Comparison of ENCODE assay signal across 8 cellular contexts in the genomic region with DNA sequence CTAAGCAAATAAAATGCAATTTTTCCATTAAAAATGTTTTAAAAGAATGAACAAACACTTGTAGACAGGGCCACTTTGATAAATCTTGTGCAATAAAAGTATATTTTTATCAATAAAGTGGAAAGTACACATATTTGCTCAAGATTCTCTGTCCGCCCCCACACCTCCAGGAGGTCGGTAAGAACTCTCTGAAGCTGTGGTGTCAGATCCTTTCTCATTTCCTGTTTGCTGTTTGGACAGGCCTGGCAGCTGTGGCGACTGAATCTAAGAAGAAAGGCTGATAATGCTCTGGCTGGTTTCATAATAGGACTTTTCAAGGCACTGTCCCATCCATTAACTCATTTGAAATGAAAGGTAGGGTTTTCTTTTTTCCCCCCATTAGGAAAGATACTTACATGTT. TPM values are rescaled to one million over a fixed set of nuclear protein-coding genes. Genes with fewer than 3 reads are reported as not detected.
DNase-seq lines count a peak whose midpoint lies in the region; ATAC-seq and TF ChIP-seq lines count a peak whose summit lies in the region.

No MANE protein-coding gene starts in this region.

- CTCF ChIA-PET in activated CD4-positive, alpha-beta T cell treated with anti-CD3 and anti-CD28 coated beads for 36 hours (lab: Charles Lee) = interaction anchor here (1.3 kb wide), 1 partner anchor 41 kb away, joined by 3 read pairs; no protein-coding TSS in a partner anchor

- TF ChIP-seq CTCF in body of pancreas (IDR thresholded peaks at IDR 0.05) = no peak

- no peak for ATAC-seq in activated CD4-positive, alpha-beta T cell treated with anti-CD3 and anti-CD28 coated beads for 36 hours
- peak; percentile 100 for ATAC-seq in HG02981 (IDR thresholded peaks at IDR 0.05; ENCODE audit: unreplicated experiment)
- peak; percentile 53 for ATAC-seq in body of pancreas

- no peaks in the 10 kb centered on the region for H3K27me3 Mint-ChIP-seq in activated CD4-positive, alpha-beta T cell treated with anti-CD3 and anti-CD28 coated beads for 36 hours

- no peaks in the 10 kb centered on the region for H3K36me3 Mint-ChIP-seq in activated CD4-positive, alpha-beta T cell treated with anti-CD3 and anti-CD28 coated beads for 36 hours (ENCODE audit: low read depth)

- no peaks in the 10 kb centered on the region for H3K27me3 ChIP-seq in body of pancreas
- H3K27me3 ChIP-seq in neuron (ENCODE audit: insufficient read depth, low read length) = no peaks in the 10 kb centered on the region

- POLR2A ChIA-PET in activated CD4-positive, alpha-beta T cell treated with anti-CD3 and anti-CD28 coated beads for 36 hours (lab: Charles Lee) = no interaction called here

- peaks cover 13% of the 10 kb centered on the region for H3K4me1 Mint-ChIP-seq in activated CD4-positive, alpha-beta T cell treated with anti-CD3 and anti-CD28 coated beads for 36 hours

- H3K27ac Mint-ChIP-seq in activated CD4-positive, alpha-beta T cell treated with anti-CD3 and anti-CD28 coated beads for 36 hours = no peak overlapping the region

- no peak overlapping the region for H3K27ac ChIP-seq in body of pancreas

- no peak overlapping the region for H3K4me3 Mint-ChIP-seq in activated CD4-positive, alpha-beta T cell treated with anti-CD3 and anti-CD28 coated beads for 36 hours

- intact Hi-C loops in activated CD4-positive, alpha-beta T cell treated with anti-CD3 and anti-CD28 coated beads for 36 hours (cut with DNase I, micrococcal nuclease) = loop anchor here (10.0 kb wide), 3 partner anchors 216 to 816 kb away; a partner anchor contains a TSS
- intact Hi-C loops in body of pancreas (cut with DNase I) = no loop called here

- no peak overlapping the region for H2AFZ ChIP-seq in neuron (ENCODE audit: low read depth, low read length)

- WGBS in body of pancreas, 2 donors = 2 to 9% methylated on average over 3 of the region's 3 CpGs

- peaks cover 0 to 3% (median 0%) of the 10 kb centered on the region in 3 donors for H3K9me3 ChIP-seq in body of pancreas
- H3K9me3 ChIP-seq in neuron (ENCODE audit: low read length) = no peaks in the 10 kb centered on the region

- no peak for TF ChIP-seq POLR2A in body of pancreas (IDR thresholded peaks at IDR 0.05)

- H3K9me3 Mint-ChIP-seq in activated CD4-positive, alpha-beta T cell treated with anti-CD3 and anti-CD28 coated beads for 36 hours (ENCODE audit: low read depth) = no peaks in the 10 kb centered on the region

- H3K36me3 ChIP-seq in body of pancreas (replicated peaks in 1 of 2; ENCODE audit: insufficient read depth in 1 of 2, low read depth in 2 of 2) (no peaks in the 10 kb centered on the region), neuron (ENCODE audit: insufficient read depth, low read length) (no peaks in the 10 kb centered on the region)

- DNase-seq in activated CD4-positive, alpha-beta T cell treated with anti-CD3 and anti-CD28 coated beads for 36 hours = peak; percentile 22
- no peak for DNase-seq in activated CD4-positive, alpha-beta T cell treated with anti-CD3 and anti-CD28 coated beads for 1 hour
- DNase-seq in NCI-H146 treated with DMSO at 0.1 percent for 48 hours (lab: John Stamatoyannopoulos, UW; ENCODE audit: unreplicated experiment) (peak; percentile 89), body of pancreas (peak; percentile 20 to 54 (median 36)), NCI-H446 (lab: John Stamatoyannopoulos, UW) (no peak), cerebellum (ENCODE audit: low spot score) (no peak)

- no peak overlapping the region for H3K4me3 ChIP-seq in body of pancreas
- H3K4me3 ChIP-seq in neuron (ENCODE audit: low read length) = peak overlapping the region; percentile 26

- H3K4me1 ChIP-seq in body of pancreas (peaks cover 7% of the 10 kb centered on the region), neuron (ENCODE audit: insufficient read depth, low read length) (peaks cover 80% of the 10 kb centered on the region)

RNA-seq across cellular contexts. Expression of a gene that starts 15.3 kb away (rescaled TPM):
- not detected for total RNA-seq in activated CD4-positive, alpha-beta T cell treated with anti-CD3 and anti-CD28 coated beads for 36 hours
- total RNA-seq in body of pancreas (not detected), cerebellum (0.09 TPM)

RNA-seq across cellular contexts. Expression of a gene that starts 35.6 kb away (rescaled TPM):
- total RNA-seq in activated CD4-positive, alpha-beta T cell treated with anti-CD3 and anti-CD28 coated beads for 36 hours = 1 to 10 TPM; 4.5 to 4.9 TPM
- total RNA-seq in body of pancreas = 100 to 1,000 TPM in 1 of 2 donors, 10 to 100 TPM in 1; 62.0 to 108 TPM
- total RNA-seq in cerebellum = 75.6 TPM

Comparison
In these comparisons a context has a peak if more than half of its experiments do, and no peak if none do; other contexts are left out.
1. DNase-seq: peak in activated CD4-positive, alpha-beta T cell treated with anti-CD3 and anti-CD28 coated beads for 36 hours (single experiment), NCI-H146 treated with DMSO at 0.1 percent for 48 hours (single experiment) and body of pancreas (4 of 4); none in activated CD4-positive, alpha-beta T cell treated with anti-CD3 and anti-CD28 coated beads for 1 hour (single experiment), NCI-H446 (0 of 2) and cerebellum (single experiment).
2. RNA of a gene that starts 35.6 kb away (total RNA-seq): 62.0 to 108 TPM in body of pancreas and 75.6 TPM in cerebellum (single experiment); 4.5 to 4.9 TPM in activated CD4-positive, alpha-beta T cell treated with anti-CD3 and anti-CD28 coated beads for 36 hours; every median in the first group is over 10 times any median in the second.